1 cellular context compared by ENCODE assay signal in genomic region chr1:72936942-72937341, GRCh38.
TF ChIP-seq lines count a peak whose summit lies in the region.

No MANE protein-coding gene starts in this region.

TF ChIP-seq in GM23338, 12 proteins besides CTCF, POLR2A, EP300 and RAD21 (continued from another document):
- no peak for TF ChIP-seq REST (IDR thresholded peaks at IDR 0.05; ENCODE audit: unreplicated experiment)
- TF ChIP-seq JUNB (IDR thresholded peaks at IDR 0.05; ENCODE audit: unreplicated experiment): no peak
- TF ChIP-seq ETS1 (IDR thresholded peaks at IDR 0.05): no peak
